Comparison of ENCODE assay signal across 1 cellular context in the genomic region with DNA sequence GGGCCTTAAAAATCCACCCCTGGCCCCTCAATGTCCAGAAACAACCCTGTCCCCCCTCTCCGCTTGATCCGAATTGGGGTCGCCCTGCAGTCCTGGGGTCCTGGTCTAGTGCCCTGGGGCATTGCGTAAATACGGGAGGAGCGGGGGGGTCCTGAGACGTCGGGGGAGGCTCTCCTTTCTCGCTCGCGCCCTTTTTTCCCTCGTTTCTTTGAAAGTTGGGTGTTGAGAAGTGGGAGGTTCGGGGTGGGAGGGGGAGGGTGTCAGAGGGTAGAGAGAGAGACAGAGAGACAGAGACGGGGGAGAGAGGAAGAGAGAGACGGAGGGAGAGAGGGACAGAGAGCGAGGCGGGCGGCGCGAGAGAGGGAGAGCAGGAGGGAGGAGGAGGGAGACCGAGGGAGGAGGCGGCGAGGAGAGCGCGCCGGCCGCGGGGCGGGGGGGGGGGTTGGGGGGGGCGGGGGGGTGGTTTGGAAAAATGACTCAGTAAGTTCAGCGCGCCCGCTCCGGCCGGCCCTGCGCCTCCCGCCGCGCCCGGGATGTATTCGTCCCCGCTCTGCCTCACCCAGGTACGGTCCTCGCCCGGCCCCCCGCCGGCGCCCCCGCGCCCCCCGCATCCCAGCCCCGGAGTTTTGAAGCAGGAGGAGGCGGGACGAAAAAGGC.
TF ChIP-seq lines count a peak whose summit lies in the region.

A gene (plus strand): TSS at position 480 of the 657 bp plus-strand sequence. CDS start 54 bp downstream, at position 534.

TF ChIP-seq in HEK293, 187 proteins besides CTCF, POLR2A, EP300 and RAD21 (continued from another document and continues in another):
- TF ChIP-seq, protein P1, sequence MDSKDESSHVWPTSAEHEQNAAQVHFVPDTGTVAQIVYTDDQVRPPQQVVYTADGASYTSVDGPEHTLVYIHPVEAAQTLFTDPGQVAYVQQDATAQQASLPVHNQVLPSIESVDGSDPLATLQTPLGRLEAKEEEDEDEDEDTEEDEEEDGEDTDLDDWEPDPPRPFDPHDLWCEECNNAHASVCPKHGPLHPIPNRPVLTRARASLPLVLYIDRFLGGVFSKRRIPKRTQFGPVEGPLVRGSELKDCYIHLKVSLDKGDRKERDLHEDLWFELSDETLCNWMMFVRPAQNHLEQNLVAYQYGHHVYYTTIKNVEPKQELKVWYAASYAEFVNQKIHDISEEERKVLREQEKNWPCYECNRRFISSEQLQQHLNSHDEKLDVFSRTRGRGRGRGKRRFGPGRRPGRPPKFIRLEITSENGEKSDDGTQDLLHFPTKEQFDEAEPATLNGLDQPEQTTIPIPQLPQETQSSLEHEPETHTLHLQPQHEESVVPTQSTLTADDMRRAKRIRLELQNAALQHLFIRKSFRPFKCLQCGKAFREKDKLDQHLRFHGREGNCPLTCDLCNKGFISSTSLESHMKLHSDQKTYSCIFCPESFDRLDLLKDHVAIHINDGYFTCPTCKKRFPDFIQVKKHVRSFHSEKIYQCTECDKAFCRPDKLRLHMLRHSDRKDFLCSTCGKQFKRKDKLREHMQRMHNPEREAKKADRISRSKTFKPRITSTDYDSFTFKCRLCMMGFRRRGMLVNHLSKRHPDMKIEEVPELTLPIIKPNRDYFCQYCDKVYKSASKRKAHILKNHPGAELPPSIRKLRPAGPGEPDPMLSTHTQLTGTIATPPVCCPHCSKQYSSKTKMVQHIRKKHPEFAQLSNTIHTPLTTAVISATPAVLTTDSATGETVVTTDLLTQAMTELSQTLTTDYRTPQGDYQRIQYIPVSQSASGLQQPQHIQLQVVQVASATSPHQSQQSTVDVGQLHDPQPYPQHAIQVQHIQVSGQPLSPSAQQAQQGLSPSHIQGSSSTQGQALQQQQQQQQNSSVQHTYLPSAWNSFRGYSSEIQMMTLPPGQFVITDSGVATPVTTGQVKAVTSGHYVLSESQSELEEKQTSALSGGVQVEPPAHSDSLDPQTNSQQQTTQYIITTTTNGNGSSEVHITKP (tag by site-specific recombination; IDR thresholded peaks at IDR 0.05) = peak; percentile 65
- TF ChIP-seq, protein P2, sequence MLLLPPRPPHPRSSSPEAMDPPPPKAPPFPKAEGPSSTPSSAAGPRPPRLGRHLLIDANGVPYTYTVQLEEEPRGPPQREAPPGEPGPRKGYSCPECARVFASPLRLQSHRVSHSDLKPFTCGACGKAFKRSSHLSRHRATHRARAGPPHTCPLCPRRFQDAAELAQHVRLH (tag by site-specific recombination; IDR thresholded peaks at IDR 0.05) = no peak
- TF ChIP-seq ZNF391 (tag by site-specific recombination; IDR thresholded peaks at IDR 0.05; ENCODE audit: borderline replicate concordance, low read depth) = peak; percentile 64
- no peak for TF ChIP-seq ZNF658 (tag by site-specific recombination; IDR thresholded peaks at IDR 0.05)
- TF ChIP-seq ZFHX2 (tag by site-specific recombination; conservative IDR thresholded peaks at IDR 0.05) = peak; percentile 87
- TF ChIP-seq ZNF626 (tag by site-specific recombination; IDR thresholded peaks at IDR 0.05) = no peak
- TF ChIP-seq ZNF416 (tag by site-specific recombination; IDR thresholded peaks at IDR 0.05) = no peak
- TF ChIP-seq SP7 (tag by site-specific recombination; IDR thresholded peaks at IDR 0.05) = 0 out of 2 replicates have a peak, but pooled peaks have one; percentile 22
- no peak for TF ChIP-seq ZNF157 (tag by site-specific recombination; IDR thresholded peaks at IDR 0.05)
- no peak for TF ChIP-seq HOXA7 (CRISPR knock-in tag; IDR thresholded peaks at IDR 0.05; ENCODE audit: borderline replicate concordance)
- peak; percentile 74; the same call in 1 of the 2 replicates for TF ChIP-seq WT1 (tag by site-specific recombination; IDR thresholded peaks at IDR 0.05)
- TF ChIP-seq KLF7 (tag by site-specific recombination; IDR thresholded peaks at IDR 0.05; ENCODE audit: borderline replicate concordance) = 0 out of 2 replicates have a peak, but pooled peaks have one; percentile 19
- no peak for TF ChIP-seq ZNF670 (tag by site-specific recombination; IDR thresholded peaks at IDR 0.05; ENCODE audit: low read depth)
- TF ChIP-seq SP3 (tag by site-specific recombination; IDR thresholded peaks at IDR 0.05) = peak; percentile 80
- peak; percentile 98 for TF ChIP-seq ZNF596 (tag by site-specific recombination; IDR thresholded peaks at IDR 0.05)
- TF ChIP-seq KLF8 (tag by site-specific recombination; IDR thresholded peaks at IDR 0.05) = peak; percentile 88
- TF ChIP-seq, protein P3, sequence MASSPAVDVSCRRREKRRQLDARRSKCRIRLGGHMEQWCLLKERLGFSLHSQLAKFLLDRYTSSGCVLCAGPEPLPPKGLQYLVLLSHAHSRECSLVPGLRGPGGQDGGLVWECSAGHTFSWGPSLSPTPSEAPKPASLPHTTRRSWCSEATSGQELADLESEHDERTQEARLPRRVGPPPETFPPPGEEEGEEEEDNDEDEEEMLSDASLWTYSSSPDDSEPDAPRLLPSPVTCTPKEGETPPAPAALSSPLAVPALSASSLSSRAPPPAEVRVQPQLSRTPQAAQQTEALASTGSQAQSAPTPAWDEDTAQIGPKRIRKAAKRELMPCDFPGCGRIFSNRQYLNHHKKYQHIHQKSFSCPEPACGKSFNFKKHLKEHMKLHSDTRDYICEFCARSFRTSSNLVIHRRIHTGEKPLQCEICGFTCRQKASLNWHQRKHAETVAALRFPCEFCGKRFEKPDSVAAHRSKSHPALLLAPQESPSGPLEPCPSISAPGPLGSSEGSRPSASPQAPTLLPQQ (tag by site-specific recombination; IDR thresholded peaks at IDR 0.05) = peak; percentile 39; the same call in 1 of the 2 replicates
- TF ChIP-seq, protein P4, sequence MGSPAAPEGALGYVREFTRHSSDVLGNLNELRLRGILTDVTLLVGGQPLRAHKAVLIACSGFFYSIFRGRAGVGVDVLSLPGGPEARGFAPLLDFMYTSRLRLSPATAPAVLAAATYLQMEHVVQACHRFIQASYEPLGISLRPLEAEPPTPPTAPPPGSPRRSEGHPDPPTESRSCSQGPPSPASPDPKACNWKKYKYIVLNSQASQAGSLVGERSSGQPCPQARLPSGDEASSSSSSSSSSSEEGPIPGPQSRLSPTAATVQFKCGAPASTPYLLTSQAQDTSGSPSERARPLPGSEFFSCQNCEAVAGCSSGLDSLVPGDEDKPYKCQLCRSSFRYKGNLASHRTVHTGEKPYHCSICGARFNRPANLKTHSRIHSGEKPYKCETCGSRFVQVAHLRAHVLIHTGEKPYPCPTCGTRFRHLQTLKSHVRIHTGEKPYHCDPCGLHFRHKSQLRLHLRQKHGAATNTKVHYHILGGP (tag by site-specific recombination; IDR thresholded peaks at IDR 0.05) = no peak
- peak; percentile 79; the same call in 1 of the 2 replicates for TF ChIP-seq ZNF202 (tag by site-specific recombination; IDR thresholded peaks at IDR 0.05; ENCODE audit: borderline replicate concordance)
- TF ChIP-seq, protein P5, sequence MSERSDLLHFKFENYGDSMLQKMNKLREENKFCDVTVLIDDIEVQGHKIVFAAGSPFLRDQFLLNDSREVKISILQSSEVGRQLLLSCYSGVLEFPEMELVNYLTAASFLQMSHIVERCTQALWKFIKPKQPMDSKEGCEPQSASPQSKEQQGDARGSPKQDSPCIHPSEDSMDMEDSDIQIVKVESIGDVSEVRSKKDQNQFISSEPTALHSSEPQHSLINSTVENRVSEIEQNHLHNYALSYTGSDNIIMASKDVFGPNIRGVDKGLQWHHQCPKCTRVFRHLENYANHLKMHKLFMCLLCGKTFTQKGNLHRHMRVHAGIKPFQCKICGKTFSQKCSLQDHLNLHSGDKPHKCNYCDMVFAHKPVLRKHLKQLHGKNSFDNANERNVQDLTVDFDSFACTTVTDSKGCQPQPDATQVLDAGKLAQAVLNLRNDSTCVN (tag by site-specific recombination; optimal IDR thresholded peaks at IDR 0.05) = peak; percentile 62
- TF ChIP-seq, protein P6, sequence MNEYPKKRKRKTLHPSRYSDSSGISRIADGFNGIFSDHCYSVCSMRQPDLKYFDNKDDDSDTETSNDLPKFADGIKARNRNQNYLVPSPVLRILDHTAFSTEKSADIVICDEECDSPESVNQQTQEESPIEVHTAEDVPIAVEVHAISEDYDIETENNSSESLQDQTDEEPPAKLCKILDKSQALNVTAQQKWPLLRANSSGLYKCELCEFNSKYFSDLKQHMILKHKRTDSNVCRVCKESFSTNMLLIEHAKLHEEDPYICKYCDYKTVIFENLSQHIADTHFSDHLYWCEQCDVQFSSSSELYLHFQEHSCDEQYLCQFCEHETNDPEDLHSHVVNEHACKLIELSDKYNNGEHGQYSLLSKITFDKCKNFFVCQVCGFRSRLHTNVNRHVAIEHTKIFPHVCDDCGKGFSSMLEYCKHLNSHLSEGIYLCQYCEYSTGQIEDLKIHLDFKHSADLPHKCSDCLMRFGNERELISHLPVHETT (tag by site-specific recombination; IDR thresholded peaks at IDR 0.05) = peak; percentile 49; the same call in 1 of the 2 replicates
- no peak for TF ChIP-seq ZNF354C (tag by site-specific recombination; IDR thresholded peaks at IDR 0.05; ENCODE audit: borderline replicate concordance, low read depth)
- peak; percentile 87 for TF ChIP-seq EGR2 (tag by site-specific recombination; IDR thresholded peaks at IDR 0.05; ENCODE audit: low read depth)
- TF ChIP-seq ZNF791 (tag by site-specific recombination; IDR thresholded peaks at IDR 0.05) = no peak
- TF ChIP-seq ZBTB8A (tag by site-specific recombination; IDR thresholded peaks at IDR 0.05) = peak; percentile 43; the same call in 1 of the 2 replicates
- TF ChIP-seq, protein P7, sequence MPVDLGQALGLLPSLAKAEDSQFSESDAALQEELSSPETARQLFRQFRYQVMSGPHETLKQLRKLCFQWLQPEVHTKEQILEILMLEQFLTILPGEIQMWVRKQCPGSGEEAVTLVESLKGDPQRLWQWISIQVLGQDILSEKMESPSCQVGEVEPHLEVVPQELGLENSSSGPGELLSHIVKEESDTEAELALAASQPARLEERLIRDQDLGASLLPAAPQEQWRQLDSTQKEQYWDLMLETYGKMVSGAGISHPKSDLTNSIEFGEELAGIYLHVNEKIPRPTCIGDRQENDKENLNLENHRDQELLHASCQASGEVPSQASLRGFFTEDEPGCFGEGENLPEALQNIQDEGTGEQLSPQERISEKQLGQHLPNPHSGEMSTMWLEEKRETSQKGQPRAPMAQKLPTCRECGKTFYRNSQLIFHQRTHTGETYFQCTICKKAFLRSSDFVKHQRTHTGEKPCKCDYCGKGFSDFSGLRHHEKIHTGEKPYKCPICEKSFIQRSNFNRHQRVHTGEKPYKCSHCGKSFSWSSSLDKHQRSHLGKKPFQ (tag by site-specific recombination; IDR thresholded peaks at IDR 0.05) = no peak
- TF ChIP-seq ZNF768 (tag by site-specific recombination; IDR thresholded peaks at IDR 0.05) = no peak
- TF ChIP-seq, protein P8, sequence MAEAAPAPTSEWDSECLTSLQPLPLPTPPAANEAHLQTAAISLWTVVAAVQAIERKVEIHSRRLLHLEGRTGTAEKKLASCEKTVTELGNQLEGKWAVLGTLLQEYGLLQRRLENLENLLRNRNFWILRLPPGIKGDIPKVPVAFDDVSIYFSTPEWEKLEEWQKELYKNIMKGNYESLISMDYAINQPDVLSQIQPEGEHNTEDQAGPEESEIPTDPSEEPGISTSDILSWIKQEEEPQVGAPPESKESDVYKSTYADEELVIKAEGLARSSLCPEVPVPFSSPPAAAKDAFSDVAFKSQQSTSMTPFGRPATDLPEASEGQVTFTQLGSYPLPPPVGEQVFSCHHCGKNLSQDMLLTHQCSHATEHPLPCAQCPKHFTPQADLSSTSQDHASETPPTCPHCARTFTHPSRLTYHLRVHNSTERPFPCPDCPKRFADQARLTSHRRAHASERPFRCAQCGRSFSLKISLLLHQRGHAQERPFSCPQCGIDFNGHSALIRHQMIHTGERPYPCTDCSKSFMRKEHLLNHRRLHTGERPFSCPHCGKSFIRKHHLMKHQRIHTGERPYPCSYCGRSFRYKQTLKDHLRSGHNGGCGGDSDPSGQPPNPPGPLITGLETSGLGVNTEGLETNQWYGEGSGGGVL (tag by site-specific recombination; IDR thresholded peaks at IDR 0.05) = peak; percentile 98
- TF ChIP-seq ZNF585B (tag by site-specific recombination; IDR thresholded peaks at IDR 0.05) = no peak
- TF ChIP-seq ZNF2 (tag by site-specific recombination; IDR thresholded peaks at IDR 0.05) = no peak
- TF ChIP-seq ZSCAN30 (tag by site-specific recombination; IDR thresholded peaks at IDR 0.05) = no peak
- TF ChIP-seq ZNF169 (tag by site-specific recombination; IDR thresholded peaks at IDR 0.05) = no peak
- peak; percentile 41; the same call in 1 of the 2 replicates for TF ChIP-seq ZNF341 (tag by site-specific recombination; IDR thresholded peaks at IDR 0.05; ENCODE audit: low read depth)
- TF ChIP-seq ZNF132 (tag by site-specific recombination; IDR thresholded peaks at IDR 0.05; ENCODE audit: borderline replicate concordance) = no peak
- peak; percentile 65; the same call in 1 of the 2 replicates for TF ChIP-seq ZNF324 (tag by site-specific recombination; IDR thresholded peaks at IDR 0.05)
- TF ChIP-seq, protein P9, sequence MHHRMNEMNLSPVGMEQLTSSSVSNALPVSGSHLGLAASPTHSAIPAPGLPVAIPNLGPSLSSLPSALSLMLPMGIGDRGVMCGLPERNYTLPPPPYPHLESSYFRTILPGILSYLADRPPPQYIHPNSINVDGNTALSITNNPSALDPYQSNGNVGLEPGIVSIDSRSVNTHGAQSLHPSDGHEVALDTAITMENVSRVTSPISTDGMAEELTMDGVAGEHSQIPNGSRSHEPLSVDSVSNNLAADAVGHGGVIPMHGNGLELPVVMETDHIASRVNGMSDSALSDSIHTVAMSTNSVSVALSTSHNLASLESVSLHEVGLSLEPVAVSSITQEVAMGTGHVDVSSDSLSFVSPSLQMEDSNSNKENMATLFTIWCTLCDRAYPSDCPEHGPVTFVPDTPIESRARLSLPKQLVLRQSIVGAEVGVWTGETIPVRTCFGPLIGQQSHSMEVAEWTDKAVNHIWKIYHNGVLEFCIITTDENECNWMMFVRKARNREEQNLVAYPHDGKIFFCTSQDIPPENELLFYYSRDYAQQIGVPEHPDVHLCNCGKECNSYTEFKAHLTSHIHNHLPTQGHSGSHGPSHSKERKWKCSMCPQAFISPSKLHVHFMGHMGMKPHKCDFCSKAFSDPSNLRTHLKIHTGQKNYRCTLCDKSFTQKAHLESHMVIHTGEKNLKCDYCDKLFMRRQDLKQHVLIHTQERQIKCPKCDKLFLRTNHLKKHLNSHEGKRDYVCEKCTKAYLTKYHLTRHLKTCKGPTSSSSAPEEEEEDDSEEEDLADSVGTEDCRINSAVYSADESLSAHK (tag by site-specific recombination; IDR thresholded peaks at IDR 0.05) = peak; percentile 60; the same call in 1 of the 2 replicates
- no peak for TF ChIP-seq ZNF423 (tag by site-specific recombination; IDR thresholded peaks at IDR 0.05)
- TF ChIP-seq, protein P10, sequence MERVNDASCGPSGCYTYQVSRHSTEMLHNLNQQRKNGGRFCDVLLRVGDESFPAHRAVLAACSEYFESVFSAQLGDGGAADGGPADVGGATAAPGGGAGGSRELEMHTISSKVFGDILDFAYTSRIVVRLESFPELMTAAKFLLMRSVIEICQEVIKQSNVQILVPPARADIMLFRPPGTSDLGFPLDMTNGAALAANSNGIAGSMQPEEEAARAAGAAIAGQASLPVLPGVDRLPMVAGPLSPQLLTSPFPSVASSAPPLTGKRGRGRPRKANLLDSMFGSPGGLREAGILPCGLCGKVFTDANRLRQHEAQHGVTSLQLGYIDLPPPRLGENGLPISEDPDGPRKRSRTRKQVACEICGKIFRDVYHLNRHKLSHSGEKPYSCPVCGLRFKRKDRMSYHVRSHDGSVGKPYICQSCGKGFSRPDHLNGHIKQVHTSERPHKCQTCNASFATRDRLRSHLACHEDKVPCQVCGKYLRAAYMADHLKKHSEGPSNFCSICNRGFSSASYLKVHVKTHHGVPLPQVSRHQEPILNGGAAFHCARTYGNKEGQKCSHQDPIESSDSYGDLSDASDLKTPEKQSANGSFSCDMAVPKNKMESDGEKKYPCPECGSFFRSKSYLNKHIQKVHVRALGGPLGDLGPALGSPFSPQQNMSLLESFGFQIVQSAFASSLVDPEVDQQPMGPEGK (tag by site-specific recombination; IDR thresholded peaks at IDR 0.05) = peak; percentile 96
- no peak for TF ChIP-seq KLF1 (tag by site-specific recombination; IDR thresholded peaks at IDR 0.05)
